Comparison of ENCODE assay signal across 8 cellular contexts in genomic region chr14:24678801-24679247, GRCh38. TPM values are rescaled to one million over a fixed set of nuclear protein-coding genes. Genes with fewer than 3 reads are reported as not detected.
DNase-seq lines count a peak whose midpoint lies in the region; ATAC-seq, FAIRE-seq and TF ChIP-seq lines count a peak whose summit lies in the region.

No MANE protein-coding gene starts in this region.

- no peak overlapping the region for H3K4me3 ChIP-seq in bronchial epithelial cell (ENCODE audit: low read depth, low read length)

- FAIRE-seq in bronchial epithelial cell (lab: Jason Lieb, UNC): no peak

- peak; percentile 90 for DNase-seq in AG20443 (ENCODE audit: low spot score)
- DNase-seq in NCI-H2171 treated with DMSO at 0.1 percent for 48 hours (lab: John Stamatoyannopoulos, UW): peak; percentile 94
- peak; percentile 79 for DNase-seq in bronchial epithelial cell (ENCODE audit: low read depth)
- DNase-seq in islet precursor cell: peak; percentile 88
- peak; percentile 34 to 62 for DNase-seq in stimulated activated CD4-positive, alpha-beta T cell treated with anti-CD3 and anti-CD28 coated beads, Interleukin-1b, Interleukin-23, amount 100 ng/mL, for 1 hour (ENCODE audit: low read depth in 2 of 2)

- peak; percentile 77 for ATAC-seq in GM18873 (IDR thresholded peaks at IDR 0.05; ENCODE audit: low FRiP score, unreplicated experiment)
- ATAC-seq in HG03135 (IDR thresholded peaks at IDR 0.05; ENCODE audit: unreplicated experiment): peak; percentile 76

- no peak overlapping the region for H3K27ac ChIP-seq in VCaP

- TF ChIP-seq CTCF in VCaP (conservative IDR thresholded peaks at IDR 0.05) (peak; percentile 98), bronchial epithelial cell (IDR thresholded peaks at IDR 0.05; ENCODE audit: insufficient read depth, low read length, severe bottlenecking) (peak; percentile 87)

- H3K27me3 ChIP-seq in bronchial epithelial cell (ENCODE audit: control insufficient read depth, insufficient read depth, low read length): no peaks in the 10 kb centered on the region

- no peaks in the 10 kb centered on the region for H3K36me3 ChIP-seq in bronchial epithelial cell (ENCODE audit: control insufficient read depth, insufficient read depth, low read length)

RNA-seq across cellular contexts. Expression of gene GZMB, which starts 44.8 kb away (rescaled TPM):
- total RNA-seq in bronchial epithelial cell: not detected in 2 replicates
